In genomic region chr9:80158150-80158549, GRCh38 we compare ENCODE assay signal across 1 cellular context.
TF ChIP-seq lines count a peak whose summit lies in the region.

No MANE protein-coding gene starts in this region.

TF ChIP-seq in SK-N-SH, 30 proteins besides CTCF, POLR2A, EP300 and RAD21 (continued from another document):
- TF ChIP-seq NFIC (IDR thresholded peaks at IDR 0.05; ENCODE audit: borderline replicate concordance) = no peak
- no peak for TF ChIP-seq SMC3 (IDR thresholded peaks at IDR 0.05; ENCODE audit: low read depth, low read length)
- no peak for TF ChIP-seq USF2 (IDR thresholded peaks at IDR 0.05; ENCODE audit: borderline replicate concordance, low read depth, low read length)
- no peak for TF ChIP-seq TAF1 (IDR thresholded peaks at IDR 0.05; ENCODE audit: borderline replicate concordance, low read depth, low read length)
- TF ChIP-seq RCOR1 (IDR thresholded peaks at IDR 0.05; ENCODE audit: low read length) = no peak
- TF ChIP-seq REST (IDR thresholded peaks at IDR 0.05; ENCODE audit: low read depth, low read length) = no peak
